Comparison of ENCODE assay signal across 20 cellular contexts in the genomic region with DNA sequence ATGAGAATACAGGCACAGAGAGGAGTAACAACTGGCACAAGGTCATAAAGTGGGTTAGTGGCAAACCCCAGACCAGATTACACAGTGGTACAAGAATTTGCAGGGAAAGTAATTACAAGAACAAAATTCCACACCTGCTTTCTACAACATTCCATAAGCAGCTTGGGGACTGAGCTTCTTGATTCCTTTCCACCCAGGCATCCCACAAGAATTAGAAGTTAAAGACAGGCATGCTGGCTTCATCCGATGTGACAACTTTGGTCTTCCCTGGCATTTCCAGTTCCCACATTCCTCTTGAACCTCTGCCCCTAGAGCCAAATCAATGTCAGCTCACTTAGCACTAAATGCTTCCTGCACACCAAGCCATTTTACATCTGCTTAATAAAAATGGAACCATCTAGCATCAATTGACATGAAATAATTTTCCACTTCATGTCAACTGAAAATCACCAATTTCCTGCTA.
DNase-seq lines count a peak whose midpoint lies in the region; ATAC-seq and TF ChIP-seq lines count a peak whose summit lies in the region.
"Had no signal": no experiment of that assay in that cellular context is flagged by ENCODE, and none has a peak within 500 bp of the region (broad histone marks: within the 10 kb centered on the region; RNA-seq: fewer than 3 reads in every experiment).

No MANE protein-coding gene starts in this region.

- no peaks in the 10 kb centered on the region for H3K4me1 Mint-ChIP-seq in CD8-positive, alpha-beta T cell (ENCODE audit: low read depth)
- no peaks in the 10 kb centered on the region for H3K4me1 Mint-ChIP-seq in activated T-helper 1 cell treated with anti-CD3 and anti-CD28 coated beads, Interleukin-12 subunit alpha, Interleukin-12 subunit beta, Interleukin-2, Interleukin-4 antibody, amounts not matched to agents 30 ng/mL and 10 ng/mL and 1 ng/mL, durations not matched to agents 14 hours and 24 hours and 36 hours (ENCODE audit: low read depth)
- H3K4me1 Mint-ChIP-seq: brain; stimulated activated naive B cell treated with anti-CD40 and anti-IgM and Interleukin-4, amounts not matched to agents 10 μg/mL and 1 μg/mL and 100 μg/mL, for 72 hours had no signal

- TF ChIP-seq POLR2A in spleen (IDR thresholded peaks at IDR 0.05), result no peak

- H3K4me3 ChIP-seq in osteoblast (ENCODE audit: insufficient read depth, low read length), result no peak overlapping the region
- no peak overlapping the region for H3K4me3 ChIP-seq in CD8-positive, alpha-beta T cell (ENCODE audit: low read depth, low read length)
- no peak overlapping the region for H3K4me3 ChIP-seq in spleen
- H3K4me3 ChIP-seq: GM12878, sigmoid colon had no signal

- TF ChIP-seq CTCF in osteoblast (IDR thresholded peaks at IDR 0.05; ENCODE audit: extremely low read depth, low read depth, low read length) (no peak), spleen (IDR thresholded peaks at IDR 0.05 in 8 of 11, conservative IDR thresholded peaks at IDR 0.05 in 3 of 11) (no peak)
- TF ChIP-seq CTCF in CD8-positive, alpha-beta T cell (IDR thresholded peaks at IDR 0.05), result no peak

- H3K4me1 ChIP-seq in osteoblast (ENCODE audit: insufficient read depth, low read length) (peaks cover 21% of the 10 kb centered on the region), spleen (no peaks in the 10 kb centered on the region)
- no peaks in the 10 kb centered on the region for H3K4me1 ChIP-seq in CD8-positive, alpha-beta T cell (ENCODE audit: insufficient read depth, low read length)
- H3K4me1 ChIP-seq: sigmoid colon had no signal

- DNase-seq in AG20443 (ENCODE audit: low spot score) (peak; percentile 70), LHCN-M2 (ENCODE audit: low read depth) (peak; percentile 98), epithelial cell of prostate (ENCODE audit: low read depth, low spot score) (no peak), osteoblast (ENCODE audit: insufficient read length, low spot score, missing footprints) (peak; percentile 73), spleen (no peak), NCI-H1694 (lab: John Stamatoyannopoulos, UW) (no peak)
- no peak for DNase-seq in CD8-positive, alpha-beta T cell
- no peak for DNase-seq in activated T-helper 1 cell treated with anti-CD3 and anti-CD28 coated beads, Interleukin-12 subunit alpha, Interleukin-12 subunit beta, Interleukin-2, Interleukin-4 antibody, amounts not matched to agents 30 ng/mL and 10 ng/mL and 1 ng/mL, durations not matched to agents 14 hours and 24 hours and 36 hours (ENCODE audit: low spot score)
- DNase-seq: activated gamma-delta T cell treated with Interleukin-2 at 50 U/mL for 16 hours; DND-41; effector memory CD4-positive, alpha-beta T cell; NCI-H187; NCI-H524; OCI-M1; sigmoid colon; stimulated activated naive B cell treated with anti-CD40 and anti-IgM and Interleukin-4, amounts not matched to agents 10 μg/mL and 1 μg/mL and 100 μg/mL, for 72 hours; WERI-Rb-1 had no signal

- no peaks in the 10 kb centered on the region for H4K20me1 ChIP-seq in osteoblast (ENCODE audit: insufficient read depth, low read length)

- H3K9me3 ChIP-seq in osteoblast (ENCODE audit: low read depth, low read length), result no peaks in the 10 kb centered on the region
- H3K9me3 ChIP-seq in CD8-positive, alpha-beta T cell (ENCODE audit: low read length), result no peaks in the 10 kb centered on the region
- no peaks in the 10 kb centered on the region for H3K9me3 ChIP-seq in spleen
- H3K9me3 ChIP-seq: sigmoid colon had no signal

- no peak overlapping the region for H3K27ac Mint-ChIP-seq in CD8-positive, alpha-beta T cell
- H3K27ac Mint-ChIP-seq in activated T-helper 1 cell treated with anti-CD3 and anti-CD28 coated beads, Interleukin-12 subunit alpha, Interleukin-12 subunit beta, Interleukin-2, Interleukin-4 antibody, amounts not matched to agents 30 ng/mL and 10 ng/mL and 1 ng/mL, durations not matched to agents 14 hours and 24 hours and 36 hours, result no peak overlapping the region
- H3K27ac Mint-ChIP-seq: brain; stimulated activated naive B cell treated with anti-CD40 and anti-IgM and Interleukin-4, amounts not matched to agents 10 μg/mL and 1 μg/mL and 100 μg/mL, for 72 hours had no signal

- intact Hi-C loops in CD8-positive, alpha-beta T cell (cut with DNase I, micrococcal nuclease), result no loop called here
- intact Hi-C loops in spleen (cut with DNase I; ENCODE audit: low total_unique reads), result no loop called here
- intact Hi-C loops in activated T-helper 1 cell treated with anti-CD3 and anti-CD28 coated beads, Interleukin-12 subunit alpha, Interleukin-12 subunit beta, Interleukin-2, Interleukin-4 antibody, amounts not matched to agents 30 ng/mL and 10 ng/mL and 1 ng/mL, durations not matched to agents 14 hours and 24 hours and 36 hours (cut with micrococcal nuclease), result no loop called here

- H3K4me2 ChIP-seq in osteoblast (ENCODE audit: insufficient read depth, low read length), result no peak overlapping the region

- no peaks in the 10 kb centered on the region for H3K36me3 Mint-ChIP-seq in CD8-positive, alpha-beta T cell
- H3K36me3 Mint-ChIP-seq in activated T-helper 1 cell treated with anti-CD3 and anti-CD28 coated beads, Interleukin-12 subunit alpha, Interleukin-12 subunit beta, Interleukin-2, Interleukin-4 antibody, amounts not matched to agents 30 ng/mL and 10 ng/mL and 1 ng/mL, durations not matched to agents 14 hours and 24 hours and 36 hours (ENCODE audit: low read depth), result no peaks in the 10 kb centered on the region
- H3K36me3 Mint-ChIP-seq: brain; stimulated activated naive B cell treated with anti-CD40 and anti-IgM and Interleukin-4, amounts not matched to agents 10 μg/mL and 1 μg/mL and 100 μg/mL, for 72 hours had no signal

- H3K79me2 ChIP-seq in osteoblast (ENCODE audit: insufficient read depth, low read length), result no peaks in the 10 kb centered on the region

- CTCF ChIA-PET in CD8-positive, alpha-beta T cell (lab: Charles Lee), result no interaction called here

- H3K9me3 Mint-ChIP-seq in CD8-positive, alpha-beta T cell, result no peaks in the 10 kb centered on the region
- peaks cover 4% of the 10 kb centered on the region for H3K9me3 Mint-ChIP-seq in activated T-helper 1 cell treated with anti-CD3 and anti-CD28 coated beads, Interleukin-12 subunit alpha, Interleukin-12 subunit beta, Interleukin-2, Interleukin-4 antibody, amounts not matched to agents 30 ng/mL and 10 ng/mL and 1 ng/mL, durations not matched to agents 14 hours and 24 hours and 36 hours
- H3K9me3 Mint-ChIP-seq: brain had no signal

- peak overlapping the region; percentile 21 for H3K27ac ChIP-seq in epithelial cell of prostate
- H3K27ac ChIP-seq in osteoblast (ENCODE audit: low read depth, low read length), result peak overlapping the region; percentile 29
- H3K27ac ChIP-seq in CD8-positive, alpha-beta T cell (ENCODE audit: low read depth, low read length), result no peak overlapping the region
- H3K27ac ChIP-seq in spleen, result no peak overlapping the region
- H3K27ac ChIP-seq: sigmoid colon, WERI-Rb-1 had no signal

- POLR2A ChIA-PET in CD8-positive, alpha-beta T cell (lab: Charles Lee), result no interaction called here

- WGBS in spleen, 5 donors, result 72 to 96% (median 76%) methylated on average over 1 of the region's 1 CpG

- H3K27me3 ChIP-seq in osteoblast (ENCODE audit: insufficient read depth, low read length), result no peaks in the 10 kb centered on the region
- no peaks in the 10 kb centered on the region for H3K27me3 ChIP-seq in CD8-positive, alpha-beta T cell (ENCODE audit: insufficient read depth, low read length)
- H3K27me3 ChIP-seq in spleen (replicated peaks in 1 of 7), result no peaks in the 10 kb centered on the region
- H3K27me3 ChIP-seq: sigmoid colon had no signal

- H3K4me3 Mint-ChIP-seq in CD8-positive, alpha-beta T cell, result no peak overlapping the region
- H3K4me3 Mint-ChIP-seq in activated T-helper 1 cell treated with anti-CD3 and anti-CD28 coated beads, Interleukin-12 subunit alpha, Interleukin-12 subunit beta, Interleukin-2, Interleukin-4 antibody, amounts not matched to agents 30 ng/mL and 10 ng/mL and 1 ng/mL, durations not matched to agents 14 hours and 24 hours and 36 hours, result no peak overlapping the region
- H3K4me3 Mint-ChIP-seq: brain; stimulated activated naive B cell treated with anti-CD40 and anti-IgM and Interleukin-4, amounts not matched to agents 10 μg/mL and 1 μg/mL and 100 μg/mL, for 72 hours had no signal

- ATAC-seq in CD8-positive, alpha-beta T cell, result no peak
- ATAC-seq: GM12878; HCT116; stimulated activated naive B cell treated with anti-CD40 and anti-IgM and Interleukin-4, amounts not matched to agents 10 μg/mL and 1 μg/mL and 100 μg/mL, for 72 hours had no signal

- H3K36me3 ChIP-seq in osteoblast (ENCODE audit: insufficient read depth, low read length) (no peaks in the 10 kb centered on the region), spleen (no peaks in the 10 kb centered on the region)
- no peaks in the 10 kb centered on the region for H3K36me3 ChIP-seq in CD8-positive, alpha-beta T cell (ENCODE audit: insufficient read depth, low read length)
- H3K36me3 ChIP-seq: sigmoid colon, WERI-Rb-1 had no signal

- H2AFZ ChIP-seq in osteoblast (ENCODE audit: low read length), result no peak overlapping the region

- peaks cover 6% of the 10 kb centered on the region for H3K27me3 Mint-ChIP-seq in CD8-positive, alpha-beta T cell (ENCODE audit: low read depth)
- H3K27me3 Mint-ChIP-seq in activated T-helper 1 cell treated with anti-CD3 and anti-CD28 coated beads, Interleukin-12 subunit alpha, Interleukin-12 subunit beta, Interleukin-2, Interleukin-4 antibody, amounts not matched to agents 30 ng/mL and 10 ng/mL and 1 ng/mL, durations not matched to agents 14 hours and 24 hours and 36 hours (ENCODE audit: insufficient read depth), result no peaks in the 10 kb centered on the region
- H3K27me3 Mint-ChIP-seq: brain; stimulated activated naive B cell treated with anti-CD40 and anti-IgM and Interleukin-4, amounts not matched to agents 10 μg/mL and 1 μg/mL and 100 μg/mL, for 72 hours had no signal

Comparison
In these comparisons a context has a peak if more than half of its experiments do, and no peak if none do; other contexts are left out.
1. DNase-seq: peak in AG20443 (single experiment), LHCN-M2 (single experiment) and osteoblast (single experiment); none in epithelial cell of prostate (single experiment), CD8-positive, alpha-beta T cell (0 of 7), spleen (single experiment), NCI-H1694 (single experiment) and activated T-helper 1 cell treated with anti-CD3 and anti-CD28 coated beads, Interleukin-12 subunit alpha, Interleukin-12 subunit beta, Interleukin-2, Interleukin-4 antibody, amounts not matched to agents 30 ng/mL and 10 ng/mL and 1 ng/mL, durations not matched to agents 14 hours and 24 hours and 36 hours (single experiment).
2. H3K27ac ChIP-seq: peak in epithelial cell of prostate (single experiment) and osteoblast (single experiment); none in CD8-positive, alpha-beta T cell (single experiment) and spleen (0 of 8).